ENCODE assay signal across 19 cellular contexts in the genomic region with DNA sequence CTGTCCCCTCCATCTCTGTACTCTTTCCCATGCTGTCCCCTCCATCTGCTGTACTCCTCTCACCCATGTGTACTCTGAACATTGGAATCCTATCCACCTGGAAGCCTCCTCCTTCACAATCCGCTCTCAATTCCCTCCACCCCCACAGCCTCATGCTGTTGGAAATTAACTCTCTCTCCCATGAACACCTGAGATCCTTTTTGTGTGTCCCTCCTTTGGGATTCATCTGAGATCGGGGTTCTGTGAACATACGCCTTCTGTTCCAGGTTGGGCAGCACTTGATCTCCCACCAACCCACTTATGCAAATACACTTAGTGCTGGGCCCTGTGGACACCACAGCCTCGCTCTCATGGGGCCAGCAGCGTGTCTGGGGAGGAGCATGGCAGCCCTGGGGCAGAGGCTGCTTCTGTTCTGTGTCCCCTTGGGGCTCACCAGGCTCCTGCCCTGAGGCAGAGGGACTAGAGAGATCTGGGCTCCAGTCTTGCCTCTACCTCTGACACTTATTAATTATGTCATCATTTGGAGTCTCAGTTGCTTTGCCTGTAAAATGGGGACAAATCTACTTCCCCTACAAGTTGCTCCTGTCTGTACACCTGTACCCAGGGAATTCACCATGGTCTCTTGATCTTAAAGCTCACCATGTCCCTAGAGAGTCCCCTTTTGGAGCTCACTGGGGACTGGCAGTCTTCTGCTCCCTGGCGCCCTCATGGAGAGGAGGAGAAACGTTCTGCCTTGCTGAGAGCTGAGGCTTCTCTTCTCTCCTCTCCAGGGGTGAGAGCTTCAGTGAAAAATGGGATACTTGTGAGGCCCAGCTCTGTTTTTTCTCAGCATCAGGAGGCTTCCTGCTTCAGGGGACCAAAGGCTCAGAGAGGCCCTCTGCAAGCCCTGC. TPM values are rescaled to one million over a fixed set of nuclear protein-coding genes. Genes with fewer than 3 reads are reported as not detected.
DNase-seq lines count a peak whose midpoint lies in the region; ATAC-seq, FAIRE-seq and TF ChIP-seq lines count a peak whose summit lies in the region.
"Had no signal": no experiment of that assay in that cellular context is flagged by ENCODE, and none has a peak within 500 bp of the region (broad histone marks: within the 10 kb centered on the region; RNA-seq: fewer than 3 reads in every experiment).

No MANE protein-coding gene starts in this region.

- TF ChIP-seq EP300 in HepG2 (IDR thresholded peaks at IDR 0.05; ENCODE audit: low read depth in 2 of 2, low read length in 2 of 2) = no peak
- TF ChIP-seq EP300 in HepG2 (CRISPR knock-in tag; IDR thresholded peaks at IDR 0.05; ENCODE audit: borderline replicate concordance) = no peak

- WGBS in HepG2 (ENCODE audit: low lambda C conversion rate) = 34% methylated on average over 6 of the region's 7 CpGs
- 74 to 79% methylated on average over 5 to 6 of the region's 7 CpGs for WGBS in esophagus squamous epithelium, 2 donors

- POLR2A ChIA-PET in HepG2 (lab: Yijun Ruan, JAX) = no interaction called here

- H3K27ac ChIP-seq in left ventricle myocardium inferior (replicated peaks) (no peak overlapping the region), HepG2 (ENCODE audit: extremely low read length, insufficient read depth, low read length) (no peak overlapping the region), esophagus squamous epithelium (no peak overlapping the region)
- H3K27ac ChIP-seq: body of pancreas, prostate gland had no signal

- H2AFZ ChIP-seq in HepG2 (ENCODE audit: low read length) = no peak overlapping the region

- intact Hi-C loops in cardiac septum (cut with DNase I) = no loop called here
- intact Hi-C loops in left ventricle myocardium inferior (cut with micrococcal nuclease) = no loop called here
- intact Hi-C loops in HepG2 (cut with micrococcal nuclease; ENCODE audit: unreplicated experiment) = no loop called here
- intact Hi-C loops in esophagus squamous epithelium (cut with DNase I) = loop anchor here (10.0 kb wide), 1 partner anchor 134 kb away; no protein-coding TSS in a partner anchor

- H4K20me1 ChIP-seq in HepG2 (ENCODE audit: insufficient read depth, low read length) = no peaks in the 10 kb centered on the region

- H3K27me3 ChIP-seq in left ventricle myocardium inferior (ENCODE audit: low read depth) (peaks cover 11% of the 10 kb centered on the region), HepG2 (ENCODE audit: control insufficient read depth in 1 of 2, insufficient read depth in 2 of 2, low read length in 2 of 2) (peaks cover 14 to 50% of the 10 kb centered on the region in 2 experiments; a peak in 4 of 5 replicates), esophagus squamous epithelium (peaks cover 0 to 59% (median 0%) of the 10 kb centered on the region in 4 donors)
- H3K27me3 ChIP-seq: body of pancreas had no signal

- H3K4me2 ChIP-seq in HepG2 (ENCODE audit: low read depth, low read length) = no peak overlapping the region

- DNase-seq in cardiac septum (ENCODE audit: low spot score) (peak; percentile 33), left ventricle myocardium inferior (no peak), HepG2 (ENCODE audit: low spot score) (no peak), ureter (ENCODE audit: low spot score) (peak; percentile 18), esophagus squamous epithelium (lab: John Stamatoyannopoulos, UW) (no peak)
- peak; percentile 46 for DNase-seq in activated CD8-positive, alpha-beta memory T cell treated with anti-CD3 and anti-CD28 coated beads, Interleukin-2, amount 50 U/mL, for 48 hours
- DNase-seq in activated T-cell treated with anti-CD3 and anti-CD28 coated beads, Interleukin-2, amount 50 U/mL, for 1 hour = no peak
- DNase-seq: activated CD4-positive, alpha-beta T cell treated with anti-CD3 and anti-CD28 coated beads for 36 hours; DMS153; effector memory CD8-positive, alpha-beta T cell; MM.1S; mucosa of descending colon; NCI-H345; SW 1271 had no signal

- H3K9ac ChIP-seq in HepG2 (ENCODE audit: insufficient read depth, low read depth, low read length) = no peak overlapping the region

- no peak overlapping the region for H3K4me3 ChIP-seq in left ventricle myocardium inferior
- no peak overlapping the region for H3K4me3 ChIP-seq in HepG2 (replicated peaks in 1 of 3; ENCODE audit: insufficient read depth in 1 of 3, low read depth in 2 of 3, low read length in 3 of 3)
- no peak overlapping the region for H3K4me3 ChIP-seq in esophagus squamous epithelium
- H3K4me3 ChIP-seq: body of pancreas, mucosa of descending colon, prostate gland had no signal

- in situ Hi-C loops in HepG2 (cut with HindIII; ENCODE audit: extremely low pct_ligation_motif_present, low pct_unique_long_range_greater_than_20kb) = no loop called here

- ATAC-seq in HepG2 (no peak), GM19035 (IDR thresholded peaks at IDR 0.05; ENCODE audit: unreplicated experiment) (no peak)
- ATAC-seq: activated CD4-positive, alpha-beta T cell treated with anti-CD3 and anti-CD28 coated beads for 36 hours; body of pancreas; effector memory CD8-positive, alpha-beta T cell; mucosa of descending colon had no signal

- TF ChIP-seq CTCF in left ventricle myocardium inferior (IDR thresholded peaks at IDR 0.05; ENCODE audit: borderline replicate concordance) = no peak
- TF ChIP-seq CTCF in HepG2 (CRISPR knock-in tag; IDR thresholded peaks at IDR 0.05) = no peak
- no peak for TF ChIP-seq CTCF in esophagus squamous epithelium (IDR thresholded peaks at IDR 0.05)

- CTCF ChIA-PET in HepG2 (lab: Yijun Ruan, JAX; ENCODE audit: low intra/inter-chr PET ratio, low total read pairs) = no interaction called here

- no peak for TF ChIP-seq RAD21 in HepG2 (CRISPR knock-in tag; IDR thresholded peaks at IDR 0.05)

- TF ChIP-seq POLR2A in HepG2 (IDR thresholded peaks at IDR 0.05; ENCODE audit: insufficient read depth in 1 of 2, low read depth in 2 of 2, low read length in 2 of 2) (no peak), esophagus squamous epithelium (IDR thresholded peaks at IDR 0.05) (no peak)

- BruUV-seq in HepG2 (replicated peaks; lab: Mats Ljungman, UMichigan) = no TSS peak

- no peaks in the 10 kb centered on the region for H3K79me2 ChIP-seq in HepG2 (ENCODE audit: insufficient read depth, low read length)

- H3K4me1 ChIP-seq in left ventricle myocardium inferior (peaks cover 2% of the 10 kb centered on the region), HepG2 (ENCODE audit: insufficient read depth, low read length) (no peaks in the 10 kb centered on the region), esophagus squamous epithelium (peaks cover 0 to 2% (median 0%) of the 10 kb centered on the region in 3 donors)
- H3K4me1 ChIP-seq: body of pancreas, prostate gland had no signal

- H3K9me3 ChIP-seq in left ventricle myocardium inferior (replicated peaks) (peaks cover 6% of the 10 kb centered on the region), HepG2 (ENCODE audit: low read length) (no peaks in the 10 kb centered on the region), esophagus squamous epithelium (no peaks in the 10 kb centered on the region)
- H3K9me3 ChIP-seq: body of pancreas, mucosa of descending colon, prostate gland had no signal

- H3K36me3 ChIP-seq in left ventricle myocardium inferior (no peaks in the 10 kb centered on the region), HepG2 (replicated peaks in 1 of 2; ENCODE audit: control insufficient read depth in 1 of 2, insufficient read depth in 2 of 2, low read length in 2 of 2) (no peaks in the 10 kb centered on the region), esophagus squamous epithelium (no peaks in the 10 kb centered on the region)
- H3K36me3 ChIP-seq: prostate gland had no signal

- no peak for FAIRE-seq in HepG2 (lab: Jason Lieb, UNC)
- FAIRE-seq: frontal cortex had no signal

TF ChIP-seq in HepG2, 621 proteins besides CTCF, POLR2A, EP300 and RAD21 (continues in another document):
- TF ChIP-seq MNT (IDR thresholded peaks at IDR 0.05) (0 out of 2 replicates have a peak, but pooled peaks have one; percentile 8), ZNF605 (CRISPR knock-in tag; IDR thresholded peaks at IDR 0.05) (no peak)

RNA-seq across cellular contexts. Expression of gene ITGA11, which starts 42.7 kb away (rescaled TPM):
- total RNA-seq in cardiac septum (9.3 TPM), left ventricle myocardium inferior (31.4 TPM), HepG2 (2016; rRNA removed; fragmentation: Illumina TruSeq; extraction: Trizol) (not detected in 2 replicates), ureter (22.8 TPM), esophagus squamous epithelium (1 to 10 TPM in 2 of 4 donors, under 1 TPM in 2; 0.19 to 2.9 (median 0.81) TPM)
- total RNA-seq in HepG2 (2016; cell fraction: cytosol; rRNA removed; fragmentation: Illumina TruSeq; extraction: Trizol; ENCODE audit: low read depth) = not detected in 2 replicates
- total RNA-seq in HepG2 (2016; cell fraction: insoluble cytoplasmic fraction; rRNA removed; fragmentation: Illumina TruSeq; extraction: Trizol) = not detected in 2 replicates
- total RNA-seq in HepG2 (2016; cell fraction: membrane; rRNA removed; fragmentation: Illumina TruSeq; extraction: Trizol) = not detected in 2 replicates
- total RNA-seq in HepG2 (2016; cell fraction: nucleus; rRNA removed; fragmentation: Illumina TruSeq; extraction: Trizol) = 0.03 TPM in 1 of 2 replicates, not detected in the other
- not detected in 2 replicates for polyA plus RNA-seq in HepG2 (2011; rRNA removed)
- polyA plus RNA-seq in HepG2 (2011; cell fraction: cytosol; rRNA removed) = not detected in 2 replicates
- polyA plus RNA-seq in HepG2 (2011; cell fraction: nucleus; rRNA removed) = 0.02 TPM in 2 replicates
- 0.01 TPM in 1 of 2 replicates, not detected in the other for polyA plus RNA-seq in HepG2 (2012)
- polyA plus RNA-seq in HepG2 (2016; cell fraction: cytosol; fragmentation: Illumina TruSeq; extraction: Trizol; ENCODE audit: low read depth) = not detected in 2 replicates
- not detected in 2 replicates for polyA plus RNA-seq in HepG2 (2016; cell fraction: insoluble cytoplasmic fraction; fragmentation: Illumina TruSeq; extraction: Trizol; ENCODE audit: low read depth)
- polyA plus RNA-seq in HepG2 (2016; cell fraction: membrane; fragmentation: Illumina TruSeq; extraction: Trizol; ENCODE audit: low read depth) = not detected in 2 replicates
- polyA plus RNA-seq in HepG2 (2016; cell fraction: nucleus; fragmentation: Illumina TruSeq; extraction: Trizol; ENCODE audit: insufficient read depth, low read depth) = not detected in 2 replicates
- not detected in 2 replicates for polyA minus RNA-seq in HepG2 (2011; rRNA and poly(A)+ RNA removed; ENCODE audit: low replicate concordance)
- not detected in 2 replicates for polyA minus RNA-seq in HepG2 (2011; cell fraction: cytosol; rRNA and poly(A)+ RNA removed)
- 0.12 TPM in 1 of 2 replicates, not detected in the other for polyA minus RNA-seq in HepG2 (2011; cell fraction: nucleus; rRNA and poly(A)+ RNA removed)
- total RNA-seq: HT-29 had no signal

Comparison
In these comparisons a context has a peak if more than half of its experiments do, and no peak if none do; other contexts are left out.
1. DNase-seq: peak in cardiac septum (single experiment), activated CD8-positive, alpha-beta memory T cell treated with anti-CD3 and anti-CD28 coated beads, Interleukin-2, amount 50 U/mL, for 48 hours (single experiment) and ureter (single experiment); none in left ventricle myocardium inferior (single experiment), HepG2 (single experiment), esophagus squamous epithelium (single experiment) and activated T-cell treated with anti-CD3 and anti-CD28 coated beads, Interleukin-2, amount 50 U/mL, for 1 hour (single experiment).